Comparison of ENCODE assay signal across 11 cellular contexts in the genomic region with DNA sequence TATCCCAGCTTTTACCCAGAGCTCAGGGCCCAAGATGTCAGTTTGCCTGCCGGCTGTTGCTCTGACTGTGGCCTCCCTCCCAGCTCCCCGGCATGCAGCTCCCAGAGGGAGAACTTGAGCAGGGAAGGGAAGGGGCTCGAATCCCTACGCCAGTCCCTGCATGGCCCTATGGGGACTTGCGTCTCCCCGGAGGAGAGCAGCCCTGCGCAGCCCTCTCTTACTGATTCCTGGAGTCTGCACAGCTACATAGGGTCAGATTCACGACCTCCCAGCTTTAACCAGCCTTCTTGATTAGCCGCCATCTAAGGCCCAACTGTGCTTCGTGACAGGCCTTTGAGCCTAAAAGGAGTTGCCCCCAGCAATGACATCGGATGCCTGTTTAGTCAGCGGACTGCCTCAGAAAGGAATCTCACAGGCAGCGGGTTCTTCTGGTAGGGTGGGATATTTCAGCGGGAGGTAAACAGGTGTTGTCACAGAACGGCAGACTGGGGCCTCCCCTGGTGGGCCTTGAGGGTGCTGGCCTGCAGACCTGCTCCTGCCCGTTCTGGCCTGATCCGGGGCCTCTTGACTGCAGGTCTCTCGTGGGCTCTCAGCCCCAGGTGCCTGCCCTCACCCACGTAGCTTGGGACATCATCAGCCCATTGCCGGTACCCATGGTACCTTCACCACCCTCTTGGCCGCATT.
"Had no signal": no experiment of that assay in that cellular context is flagged by ENCODE, and none has a peak within 500 bp of the region (broad histone marks: within the 10 kb centered on the region; RNA-seq: fewer than 3 reads in every experiment).

No MANE protein-coding gene starts in this region.

- H3K36me3 ChIP-seq: breast epithelium, esophagus squamous epithelium, tibial artery had no signal

- ATAC-seq: activated CD4-positive, CD25-positive, alpha-beta regulatory T cell treated with anti-CD3 and anti-CD28 coated beads, Interleukin-2, amount 50 U/mL, for 24 hours; mucosa of descending colon; natural killer cell; stimulated activated effector memory CD8-positive, alpha-beta T cell treated with anti-CD3 and anti-CD28 coated beads, Interleukin-12 subunit alpha, Interleukin-12 subunit beta, amount 100 ng/mL, for 72 hours; T-helper 17 cell had no signal

- H3K27me3 ChIP-seq: breast epithelium, esophagus squamous epithelium had no signal

- H3K9me3 ChIP-seq: breast epithelium, esophagus squamous epithelium, mucosa of descending colon, tibial artery had no signal

- H3K4me2 ChIP-seq: smooth muscle cell had no signal

- DNase-seq: esophagus squamous epithelium, foreskin melanocyte, natural killer cell, SHP77 treated with DMSO at 0.1 percent for 48 hours had no signal

- H3K4me1 ChIP-seq: breast epithelium had no signal

- H3K27ac ChIP-seq: breast epithelium, esophagus squamous epithelium, tibial artery had no signal

- H3K4me3 ChIP-seq: breast epithelium, esophagus squamous epithelium, mucosa of descending colon, smooth muscle cell, tibial artery had no signal
